ENCODE assay signal across 8 cellular contexts in the genomic region with DNA sequence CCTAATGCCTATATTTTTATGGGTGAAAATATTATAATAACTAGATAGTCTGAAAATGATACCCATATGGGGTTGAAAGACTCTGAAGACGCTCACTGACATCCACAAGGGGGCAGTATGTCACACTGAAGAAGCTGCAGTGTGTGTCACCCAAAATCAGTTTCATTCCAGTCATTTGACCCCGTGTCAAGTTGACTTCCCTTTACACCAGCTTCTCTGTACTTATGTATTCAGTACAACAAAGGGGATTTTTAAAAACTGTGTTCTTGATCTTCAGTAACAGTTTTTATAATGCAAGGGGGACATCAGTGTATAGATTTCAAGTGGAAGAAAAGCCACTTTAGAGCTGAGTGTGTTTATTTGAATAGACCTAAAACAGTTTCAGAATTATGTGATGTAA. TPM values are rescaled to one million over a fixed set of nuclear protein-coding genes. Genes with fewer than 3 reads are reported as not detected.
DNase-seq lines count a peak whose midpoint lies in the region; ATAC-seq and TF ChIP-seq lines count a peak whose summit lies in the region.

No MANE protein-coding gene starts in this region.

- no peak overlapping the region for H3K4me3 Mint-ChIP-seq in mesothelial cell of epicardium

- ATAC-seq in GM18498 (IDR thresholded peaks at IDR 0.05; ENCODE audit: unreplicated experiment): peak; percentile 70
- peak; percentile 73 for ATAC-seq in HG02798 (IDR thresholded peaks at IDR 0.05; ENCODE audit: poor library complexity, unreplicated experiment)

- no peak overlapping the region for H3K27ac Mint-ChIP-seq in mesothelial cell of epicardium

- no peak overlapping the region for H3K27ac ChIP-seq in coronary artery

- peak; percentile 69 for TF ChIP-seq CTCF in coronary artery (IDR thresholded peaks at IDR 0.05)
- peak; percentile 70 for TF ChIP-seq CTCF in mesothelial cell of epicardium (IDR thresholded peaks at IDR 0.05; ENCODE audit: unreplicated experiment)

- H3K36me3 Mint-ChIP-seq in mesothelial cell of epicardium: no peaks in the 10 kb centered on the region

- DNase-seq in AG08395 (ENCODE audit: low spot score): peak; percentile 78
- DNase-seq in NCI-H1092 treated with DMSO at 0.1 percent for 48 hours (lab: John Stamatoyannopoulos, UW): peak; percentile 12
- DNase-seq in activated CD4-positive, CD25-positive, alpha-beta regulatory T cell (lab: John Stamatoyannopoulos, UW): peak; percentile 5 to 14 (median 6)
- no peak for DNase-seq in coronary artery (ENCODE audit: low spot score)
- DNase-seq in mesothelial cell of epicardium (ENCODE audit: low spot score in 2 of 2, unreplicated experiment in 2 of 2): no peak
- peak; percentile 21 to 33 for DNase-seq in stimulated activated CD8-positive, alpha-beta memory T cell treated with anti-CD3 and anti-CD28 coated beads, Interleukin-7, amount 100 ng/mL, for 4 hours (ENCODE audit: low read depth in 2 of 2)

- H3K27me3 Mint-ChIP-seq in mesothelial cell of epicardium (ENCODE audit: low read depth): no peaks in the 10 kb centered on the region

- H3K4me3 ChIP-seq in coronary artery: no peak overlapping the region

- no peaks in the 10 kb centered on the region for H3K4me1 Mint-ChIP-seq in mesothelial cell of epicardium

- H3K9me3 Mint-ChIP-seq in mesothelial cell of epicardium: no peaks in the 10 kb centered on the region

RNA-seq across cellular contexts. Expression of a gene that starts 19.3 kb away (rescaled TPM):
- total RNA-seq in mesothelial cell of epicardium: 11.0 to 14.6 TPM (median 13.9 TPM) in 3 replicates

Comparison
In these comparisons a context has a peak if more than half of its experiments do, and no peak if none do; other contexts are left out.
1. DNase-seq: peak in AG08395 (single experiment), NCI-H1092 treated with DMSO at 0.1 percent for 48 hours (single experiment), activated CD4-positive, CD25-positive, alpha-beta regulatory T cell (4 of 4) and stimulated activated CD8-positive, alpha-beta memory T cell treated with anti-CD3 and anti-CD28 coated beads, Interleukin-7, amount 100 ng/mL, for 4 hours (2 of 2); none in coronary artery (single experiment) and mesothelial cell of epicardium (0 of 2).